18 cellular contexts compared by ENCODE assay signal in the genomic region with DNA sequence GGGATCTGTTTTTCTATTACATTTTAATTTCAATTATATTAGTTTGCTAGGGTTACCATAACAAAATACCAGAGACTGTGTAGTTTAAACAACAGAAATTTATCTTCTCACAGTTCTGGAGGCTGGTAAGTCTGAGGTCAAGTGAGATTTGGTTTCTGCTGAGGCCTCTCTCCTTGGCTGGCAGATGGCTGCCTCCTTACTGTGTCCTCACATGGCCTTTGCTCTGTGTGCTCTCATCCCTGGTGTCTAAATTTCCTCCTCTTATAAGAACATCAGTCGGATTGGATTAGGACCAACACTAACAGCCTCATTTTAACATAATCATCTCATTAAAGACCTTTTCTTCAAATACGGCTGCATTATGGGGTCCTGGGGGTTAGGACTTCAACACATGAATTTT.
DNase-seq lines count a peak whose midpoint lies in the region; ATAC-seq lines count a peak whose summit lies in the region.
"Had no signal": no experiment of that assay in that cellular context is flagged by ENCODE, and none has a peak within 500 bp of the region (broad histone marks: within the 10 kb centered on the region; RNA-seq: fewer than 3 reads in every experiment).

No MANE protein-coding gene starts in this region.

- DNase-seq in DMS 273 treated with DMSO at 0.1 percent for 48 hours (lab: John Stamatoyannopoulos, UW) (peak; percentile 88), NCI-H1694 (lab: John Stamatoyannopoulos, UW) (peak; percentile 68), NCI-H524 treated with DMSO at 0.1 percent for 48 hours (lab: John Stamatoyannopoulos, UW) (peak; percentile 98), pons (ENCODE audit: low spot score) (peak; percentile 8), T-helper 9 cell (no peak)
- no peak for DNase-seq in activated CD8-positive, alpha-beta memory T cell treated with anti-CD3 and anti-CD28 coated beads, Interleukin-2, amount 50 U/mL, for 4 hours
- DNase-seq: CD4-positive, alpha-beta T cell; GF-D8; H7; NCI-H1048; NCI-H187 treated with DMSO at 0.1 percent for 48 hours; NCI-H345; Peyer's patch; Right ventricle myocardium superior; T-helper 1 cell had no signal

- no peak for ATAC-seq in GM21526 (IDR thresholded peaks at IDR 0.05; ENCODE audit: low FRiP score, unreplicated experiment)
- ATAC-seq: HepG2, SK-N-SH treated with all-trans-retinoic acid at 6 μM for 48 hours had no signal

Comparison
In these comparisons a context has a peak if more than half of its experiments do, and no peak if none do; other contexts are left out.
1. DNase-seq: peak in DMS 273 treated with DMSO at 0.1 percent for 48 hours (single experiment), NCI-H1694 (single experiment), NCI-H524 treated with DMSO at 0.1 percent for 48 hours (single experiment) and pons (single experiment); none in activated CD8-positive, alpha-beta memory T cell treated with anti-CD3 and anti-CD28 coated beads, Interleukin-2, amount 50 U/mL, for 4 hours (single experiment) and T-helper 9 cell (single experiment).